Comparison of ENCODE assay signal across 8 cellular contexts in genomic region chr1:52697795-52698674, GRCh38. TPM values are rescaled to one million over a fixed set of nuclear protein-coding genes. Genes with fewer than 3 reads are reported as not detected.
DNase-seq lines count a peak whose midpoint lies in the region; ATAC-seq and TF ChIP-seq lines count a peak whose summit lies in the region.

COA7 (minus strand) TSS chr1:52698347; CDS start chr1:52698326, 21 bp downstream.

- H3K79me2 ChIP-seq in neural progenitor cell (ENCODE audit: low read depth) = peaks cover 49% of the 10 kb centered on the region

- H3K36me3 ChIP-seq in neural progenitor cell = no peaks in the 10 kb centered on the region
- no peaks in the 10 kb centered on the region for H3K36me3 ChIP-seq in subcutaneous abdominal adipose tissue (ENCODE audit: control insufficient read depth in 5 of 5, insufficient read depth in 5 of 5, low read length in 5 of 5)

- ATAC-seq in GM21737 (IDR thresholded peaks at IDR 0.05; ENCODE audit: unreplicated experiment) = peak; percentile 43

- no peaks in the 10 kb centered on the region for H4K20me1 ChIP-seq in neural progenitor cell (ENCODE audit: low read depth)

- H3K9me3 Mint-ChIP-seq in neural progenitor cell = peaks cover 4% of the 10 kb centered on the region

- H3K4me2 ChIP-seq in neural progenitor cell = peak within 1 kb of the TSS; percentile 80

- peak within 1 kb of the TSS; percentile 95 for H2AFZ ChIP-seq in neural progenitor cell (replicated peaks)

- H3K9me3 ChIP-seq in neural progenitor cell (ENCODE audit: low read depth) (no peaks in the 10 kb centered on the region), subcutaneous abdominal adipose tissue (ENCODE audit: control insufficient read depth in 5 of 5, low read length in 5 of 5) (no peaks in the 10 kb centered on the region)

- H3K27ac Mint-ChIP-seq in neural progenitor cell = peak within 1 kb of the TSS; percentile 57

- peaks cover 36% of the 10 kb centered on the region for H3F3A ChIP-seq in neural progenitor cell (ENCODE audit: low read depth)

- H3K4me3 ChIP-seq in neural progenitor cell (peak within 1 kb of the TSS; percentile 53), subcutaneous abdominal adipose tissue (ENCODE audit: low read depth in 1 of 5, low read length in 5 of 5) (peak within 1 kb of the TSS; percentile 75 to 87 (median 85))

- H3K36me3 Mint-ChIP-seq in neural progenitor cell = peaks cover 8% of the 10 kb centered on the region

- H3K9ac ChIP-seq in neural progenitor cell (no peak within 1 kb of the TSS), subcutaneous abdominal adipose tissue (ENCODE audit: low read length in 5 of 5) (peak within 1 kb of the TSS in 4 of 5 donors; percentile 65 to 83 (median 70))

- H3K4me3 Mint-ChIP-seq in neural progenitor cell = peak within 1 kb of the TSS; percentile 89

- H3K27me3 ChIP-seq in neural progenitor cell (no peaks in the 10 kb centered on the region), subcutaneous abdominal adipose tissue (ENCODE audit: control insufficient read depth in 5 of 5, insufficient read depth in 4 of 5, low read length in 5 of 5) (no peaks in the 10 kb centered on the region)

- H3K27ac ChIP-seq in neural progenitor cell (no peak within 1 kb of the TSS), subcutaneous abdominal adipose tissue (ENCODE audit: low read depth, low read length) (peak within 1 kb of the TSS; percentile 79)

- DNase-seq in DMS 273 treated with DMSO at 0.1 percent for 48 hours (lab: John Stamatoyannopoulos, UW) = peak; percentile 49
- DNase-seq in M059J (ENCODE audit: low read depth) = peak; percentile 79
- peak; percentile 81 for DNase-seq in SK-MEL-5 (ENCODE audit: low read depth, low spot score)
- DNase-seq in activated naive CD4-positive, alpha-beta T cell treated with Interleukin-2 at 50 U/mL for 16 hours = peak; percentile 69
- DNase-seq in foreskin melanocyte = peak; percentile 72
- peak; percentile 79 for DNase-seq in neural progenitor cell (ENCODE audit: low spot score)

- H3K4me1 Mint-ChIP-seq in neural progenitor cell = peaks cover 12% of the 10 kb centered on the region

- H3K27me3 Mint-ChIP-seq in neural progenitor cell (ENCODE audit: insufficient read depth, low read depth) = peaks cover 9% of the 10 kb centered on the region

- no peak for TF ChIP-seq CTCF in neural progenitor cell (IDR thresholded peaks at IDR 0.05)

- H3K4me1 ChIP-seq in neural progenitor cell (no peaks in the 10 kb centered on the region), subcutaneous abdominal adipose tissue (ENCODE audit: control insufficient read depth in 5 of 5, insufficient read depth in 5 of 5, low read length in 5 of 5) (peaks cover 0 to 26% (median 23%) of the 10 kb centered on the region in 5 donors)

- in situ Hi-C loops in SK-MEL-5 (cut with HindIII; ENCODE audit: low pct_unique_long_range_greater_than_20kb, low sequenced_read_pairs) = no loop called here

RNA-seq across cellular contexts. Expression of gene COA7, which starts in this region (rescaled TPM):
- 8.5 and 10.1 TPM in 2 replicates for total RNA-seq in M059J (2014; rRNA removed; shearing (Covaris generic))
- total RNA-seq in SK-MEL-5 (2014; rRNA removed; shearing (Covaris generic)) = 13.1 and 14.0 TPM in 2 replicates
- polyA plus RNA-seq in SK-MEL-5 (2015; cell fraction: cytosol; rRNA removed) = 17.9 and 24.4 TPM in 2 replicates
- 7.6 and 11.5 TPM in 2 replicates for polyA plus RNA-seq in SK-MEL-5 (2015; cell fraction: nucleus; rRNA removed)
- total RNA-seq in neural progenitor cell (ENCODE audit: low replicate concordance) = 10.9 and 13.0 TPM in 2 replicates
